In the genomic region with DNA sequence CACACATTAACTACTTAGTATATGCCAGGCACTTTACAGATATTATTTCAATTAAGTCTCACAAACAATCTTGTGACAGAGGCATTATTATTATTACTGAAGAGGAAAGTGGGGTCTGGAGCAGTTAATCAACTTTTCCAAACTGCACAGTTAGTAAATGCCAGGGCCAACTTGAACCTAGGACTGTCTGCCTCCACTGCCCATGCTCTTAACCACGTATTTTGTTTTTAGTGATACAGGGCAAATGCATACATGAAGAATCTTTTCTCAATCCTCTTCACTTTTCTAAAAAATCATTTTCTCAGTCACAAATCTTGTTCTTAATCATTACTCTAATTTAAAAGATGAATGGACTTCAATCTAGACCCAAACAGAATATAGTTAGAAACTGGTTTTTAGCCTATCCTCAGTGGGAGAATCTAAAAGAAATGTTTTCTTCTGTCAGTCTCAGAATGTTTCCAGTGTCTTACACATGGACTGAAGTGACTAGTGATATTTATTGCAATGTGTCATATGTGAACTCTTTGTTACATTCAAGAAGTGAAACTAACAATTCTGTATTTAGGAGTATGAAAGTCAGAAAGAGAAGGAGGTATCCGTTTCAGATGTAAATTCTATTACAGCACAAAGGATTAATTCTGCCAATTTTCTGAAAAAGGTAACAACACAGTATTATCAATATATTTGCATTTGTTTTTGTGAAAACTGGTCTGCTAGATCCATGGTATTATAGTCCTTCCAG, we compare ENCODE assay signal across 13 cellular contexts. TPM values are rescaled to one million over a fixed set of nuclear protein-coding genes. Genes with fewer than 3 reads are reported as not detected.
DNase-seq lines count a peak whose midpoint lies in the region; ATAC-seq lines count a peak whose summit lies in the region.
"Had no signal": no experiment of that assay in that cellular context is flagged by ENCODE, and none has a peak within 500 bp of the region (broad histone marks: within the 10 kb centered on the region; RNA-seq: fewer than 3 reads in every experiment).

No MANE protein-coding gene starts in this region.

- DNase-seq in SIG-M5 treated with dmso at 0.1 percent for 504 hours (lab: John Stamatoyannopoulos, UW; ENCODE audit: unreplicated experiment) (peak; percentile 37), SIG-M5 (lab: John Stamatoyannopoulos, UW) (no peak), mesendoderm (no peak), cerebellar nuclear complex (lab: John Stamatoyannopoulos, UW) (no peak), ACHN (no peak)
- DNase-seq: DMS153, esophagus squamous epithelium, mesenchymal stem cell, NCI-H187 treated with DMSO at 0.1 percent for 48 hours had no signal

- no peak overlapping the region for H3K4ac ChIP-seq in mesendoderm (ENCODE audit: low read depth, low read length)

- no peaks in the 10 kb centered on the region for H3K27me3 ChIP-seq in mesendoderm (ENCODE audit: insufficient read depth, low read length, poor library complexity)
- H3K27me3 ChIP-seq: esophagus squamous epithelium had no signal

- H2BK5ac ChIP-seq in mesendoderm (ENCODE audit: low read length) = no peak overlapping the region

- no CpG with 5 or more reads among the region's 2 CpGs for WGBS in mesendoderm (ENCODE audit: extremely low coverage, insufficient coverage, low lambda C conversion rate)

- no peak overlapping the region for H3K9ac ChIP-seq in mesendoderm (ENCODE audit: low read length)
- H3K9ac ChIP-seq: parathyroid adenoma had no signal

- no peak overlapping the region for H2AK5ac ChIP-seq in mesendoderm (ENCODE audit: low read length)

- H3K36me3 ChIP-seq in mesendoderm (ENCODE audit: control insufficient read depth, insufficient read depth, low read length) = no peaks in the 10 kb centered on the region
- H3K36me3 ChIP-seq: esophagus squamous epithelium had no signal

- no peak overlapping the region for H3K23ac ChIP-seq in mesendoderm (ENCODE audit: low read length)

- no peak overlapping the region for H2BK120ac ChIP-seq in mesendoderm (ENCODE audit: low read depth, low read length)

- no peak overlapping the region for H3K4me3 ChIP-seq in mesendoderm (ENCODE audit: low read length)
- H3K4me3 ChIP-seq: esophagus squamous epithelium had no signal

- H2BK15ac ChIP-seq in mesendoderm (replicated peaks; ENCODE audit: low read depth) = no peak overlapping the region

- H3K56ac ChIP-seq in mesendoderm (ENCODE audit: low read length) = no peak overlapping the region

- no peak overlapping the region for H4K8ac ChIP-seq in mesendoderm (ENCODE audit: low read depth, low read length)

- no peak overlapping the region for H3K4me2 ChIP-seq in mesendoderm (ENCODE audit: low read length)

- H3K27ac ChIP-seq in mesendoderm (ENCODE audit: low read depth, low read length) = no peak overlapping the region
- H3K27ac ChIP-seq: esophagus squamous epithelium, parathyroid adenoma had no signal

- no peaks in the 10 kb centered on the region for H3K4me1 ChIP-seq in mesendoderm (ENCODE audit: control insufficient read depth, low read depth, low read length)
- H3K4me1 ChIP-seq: esophagus squamous epithelium, parathyroid adenoma had no signal

- no peak overlapping the region for H3K18ac ChIP-seq in mesendoderm (ENCODE audit: low read length)

- ATAC-seq in GM21717 (IDR thresholded peaks at IDR 0.05; ENCODE audit: unreplicated experiment) = peak; percentile 99
- ATAC-seq in HG03175 (IDR thresholded peaks at IDR 0.05; ENCODE audit: unreplicated experiment) = peak; percentile 67
- ATAC-seq in GM19397 (IDR thresholded peaks at IDR 0.05; ENCODE audit: unreplicated experiment) = no peak

- no peaks in the 10 kb centered on the region for H3K79me1 ChIP-seq in mesendoderm (ENCODE audit: low read length)

- no peak overlapping the region for H4K5ac ChIP-seq in mesendoderm (ENCODE audit: low read length)

- no peaks in the 10 kb centered on the region for H3K79me2 ChIP-seq in mesendoderm (ENCODE audit: control insufficient read depth, insufficient read depth, low read length)
- H3K79me2 ChIP-seq: parathyroid adenoma had no signal

- in situ Hi-C loops in ACHN (cut with HindIII; ENCODE audit: low pct_ligation_motif_present, low pct_unique_long_range_greater_than_20kb, low sequenced_read_pairs) = no loop called here

RNA-seq across cellular contexts. Expression of a gene that starts 55.5 kb away (rescaled TPM):
- 24.9 TPM for polyA plus RNA-seq in mesendoderm (2013, experiment 1 of 2)
- 25.8 TPM for polyA plus RNA-seq in mesendoderm (2013, experiment 2 of 2)
